9 cellular contexts compared by ENCODE assay signal in the genomic region with DNA sequence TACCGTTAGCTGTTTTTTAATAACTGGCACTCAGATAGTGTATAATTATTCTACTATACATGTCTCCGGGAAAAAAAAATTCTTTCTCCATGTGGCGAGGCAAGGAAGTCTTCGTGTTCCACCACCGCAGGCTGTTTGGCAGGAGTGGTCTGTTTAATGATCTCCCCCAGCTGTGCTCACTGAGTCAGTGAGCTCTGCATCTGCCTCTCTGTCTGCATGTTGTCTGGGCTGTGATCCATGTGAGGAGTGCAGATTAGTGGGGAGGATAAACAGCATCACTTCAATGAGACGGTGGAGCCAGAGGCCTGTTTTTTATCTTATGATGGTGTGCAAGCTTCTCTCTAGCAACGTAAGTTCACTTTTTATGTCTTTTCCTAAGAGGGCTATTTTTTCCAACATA.
DNase-seq lines count a peak whose midpoint lies in the region; ATAC-seq and TF ChIP-seq lines count a peak whose summit lies in the region.
"Had no signal": no experiment of that assay in that cellular context is flagged by ENCODE, and none has a peak within 500 bp of the region (broad histone marks: within the 10 kb centered on the region; RNA-seq: fewer than 3 reads in every experiment).

No MANE protein-coding gene starts in this region.

- H3K79me2 ChIP-seq in hepatocyte, result no peaks in the 10 kb centered on the region

- ATAC-seq in GM19455 (IDR thresholded peaks at IDR 0.05; ENCODE audit: unreplicated experiment), result no peak
- ATAC-seq: GM12878 had no signal

- no peak overlapping the region for H2AFZ ChIP-seq in hepatocyte

- no peaks in the 10 kb centered on the region for H3K9me3 ChIP-seq in hepatocyte (ENCODE audit: low read depth)

- H3K27me3 ChIP-seq in hepatocyte, result no peaks in the 10 kb centered on the region

- H3K4me3 ChIP-seq in hepatocyte (no peak overlapping the region), skeletal muscle cell (ENCODE audit: low read depth, low read length) (no peak overlapping the region)
- H3K4me3 ChIP-seq: GM12878 had no signal

- TF ChIP-seq CTCF in hepatocyte (IDR thresholded peaks at IDR 0.05; ENCODE audit: poor library complexity), result no peak

- peaks cover 56% of the 10 kb centered on the region for H3K4me1 ChIP-seq in hepatocyte (ENCODE audit: insufficient read depth)

- H4K20me1 ChIP-seq in hepatocyte (ENCODE audit: insufficient read depth, poor library complexity, severe bottlenecking), result no peaks in the 10 kb centered on the region

- no peaks in the 10 kb centered on the region for H3K9me2 ChIP-seq in hepatocyte (replicated peaks; ENCODE audit: insufficient read depth)

- no peaks in the 10 kb centered on the region for H3K36me3 ChIP-seq in hepatocyte (replicated peaks; ENCODE audit: insufficient read depth, low read depth)

- DNase-seq in H4 (ENCODE audit: low spot score), result peak; percentile 59
- DNase-seq in amygdala (lab: John Stamatoyannopoulos, UW), result peak in 49 of 56 donors; percentile 3 to 77 (median 38)
- peak; percentile 80 for DNase-seq in hepatocyte (ENCODE audit: low spot score)
- peak; percentile 94 for DNase-seq in skeletal muscle cell (ENCODE audit: low read depth)
- no peak for DNase-seq in SIG-M5 treated with dmso at 0.1 percent for 504 hours (lab: John Stamatoyannopoulos, UW; ENCODE audit: unreplicated experiment)
- no peak for DNase-seq in activated effector memory CD4-positive, alpha-beta T cell treated with Interleukin-2 at 50 U/mL for 16 hours
- no peak for DNase-seq in stimulated activated naive CD4-positive, alpha-beta T cell (lab: John Stamatoyannopoulos, UW)

- 36% methylated on average over 7 of the region's 7 CpGs for WGBS in hepatocyte (ENCODE audit: low lambda C conversion rate, missing lambda C conversion rate)

- H3K4me2 ChIP-seq in hepatocyte, result peak overlapping the region; percentile 53

- H3K27ac ChIP-seq in hepatocyte, result peak overlapping the region; percentile 61

Comparison
In these comparisons a context has a peak if more than half of its experiments do, and no peak if none do; other contexts are left out.
1. DNase-seq: peak in H4 (single experiment), amygdala (49 of 56), hepatocyte (single experiment) and skeletal muscle cell (single experiment); none in SIG-M5 treated with dmso at 0.1 percent for 504 hours (single experiment), activated effector memory CD4-positive, alpha-beta T cell treated with Interleukin-2 at 50 U/mL for 16 hours (single experiment) and stimulated activated naive CD4-positive, alpha-beta T cell (0 of 6).